Comparison of ENCODE assay signal across 15 cellular contexts in genomic region chr9:5624655-5625054, GRCh38. TPM values are rescaled to one million over a fixed set of nuclear protein-coding genes. Genes with fewer than 3 reads are reported as not detected.
DNase-seq lines count a peak whose midpoint lies in the region; ATAC-seq and TF ChIP-seq lines count a peak whose summit lies in the region.
"Had no signal": no experiment of that assay in that cellular context is flagged by ENCODE, and none has a peak within 500 bp of the region (broad histone marks: within the 10 kb centered on the region; RNA-seq: fewer than 3 reads in every experiment).

No MANE protein-coding gene starts in this region.

- intact Hi-C loops in Right ventricle myocardium inferior (cut with DNase I), result no loop called here

- peaks cover 0 to 10% (median 0%) of the 10 kb centered on the region in 11 experiments; a peak in 3 of 22 replicates for H3K9me3 ChIP-seq in BLaER1 treated with 17β-estradiol and CSF1 and Interleukin-3, amounts not matched to agents 10 nM and 100 nM (replicated peaks in 1 of 11)
- H3K9me3 ChIP-seq in SU-DHL-6 (ENCODE audit: insufficient read depth, low read length), result no peaks in the 10 kb centered on the region
- H3K9me3 ChIP-seq: mucosa of descending colon, pancreas, vagina had no signal

- peaks cover 35 to 73% (median 43%) of the 10 kb centered on the region in 10 experiments for H3K4me1 ChIP-seq in BLaER1 treated with 17β-estradiol and CSF1 and Interleukin-3, amounts not matched to agents 10 nM and 100 nM

- H3K9ac ChIP-seq in BLaER1 treated with 17β-estradiol and CSF1 and Interleukin-3, amounts not matched to agents 10 nM and 100 nM, result peak overlapping the region in 6 of 11 experiments; percentile 4 to 44 (median 28); a peak in 7 of 22 replicates
- no peak overlapping the region for H3K9ac ChIP-seq in SU-DHL-6 (ENCODE audit: low read length)

- H3K4me3 Mint-ChIP-seq in memory B cell, result peak overlapping the region; percentile 27
- H3K4me3 Mint-ChIP-seq: endodermal cell had no signal

- H3K27me3 Mint-ChIP-seq in memory B cell, result no peaks in the 10 kb centered on the region

- DNase-seq in GM12865 (ENCODE audit: low read depth), result peak; percentile 61
- no peak for DNase-seq in memory B cell (ENCODE audit: low spot score in 2 of 2)
- DNase-seq in Right ventricle myocardium inferior (ENCODE audit: missing footprints), result no peak
- no peak for DNase-seq in NCI-H2029 (lab: John Stamatoyannopoulos, UW)
- DNase-seq: DMS 273 treated with DMSO at 0.1 percent for 48 hours, endodermal cell, left colon, mucosa of descending colon, pancreas, small intestine had no signal

- H3K27ac ChIP-seq in BLaER1 treated with 17β-estradiol and CSF1 and Interleukin-3, amounts not matched to agents 10 nM and 100 nM, result peak overlapping the region in 10 of 11 experiments; percentile 67 to 100 (median 100); a peak in 20 of 22 replicates
- H3K27ac ChIP-seq in SU-DHL-6 (ENCODE audit: low read depth, low read length), result peak overlapping the region; percentile 98; the same call in 1 of the 2 replicates
- H3K27ac ChIP-seq: pancreas, vagina had no signal

- H3K79me2 ChIP-seq in SU-DHL-6 (ENCODE audit: insufficient read depth, low read length), result peaks cover 72% of the 10 kb centered on the region

- H3K27ac Mint-ChIP-seq in memory B cell, result peak overlapping the region; percentile 90
- H3K27ac Mint-ChIP-seq: endodermal cell had no signal

- no peaks in the 10 kb centered on the region for H3K27me3 ChIP-seq in BLaER1 treated with 17β-estradiol and CSF1 and Interleukin-3, amounts not matched to agents 10 nM and 100 nM
- no peaks in the 10 kb centered on the region for H3K27me3 ChIP-seq in SU-DHL-6 (ENCODE audit: low read length)
- H3K27me3 ChIP-seq: pancreas, vagina had no signal

- peaks cover 11 to 37% (median 30%) of the 10 kb centered on the region in 11 experiments; a peak in 21 of 22 replicates for H3K36me3 ChIP-seq in BLaER1 treated with 17β-estradiol and CSF1 and Interleukin-3, amounts not matched to agents 10 nM and 100 nM
- H3K36me3 ChIP-seq in SU-DHL-6 (ENCODE audit: low read length), result no peaks in the 10 kb centered on the region
- H3K36me3 ChIP-seq: pancreas, vagina had no signal

- TF ChIP-seq CTCF in GM12865 (IDR thresholded peaks at IDR 0.05; ENCODE audit: insufficient read depth, low read depth, low read length, missing control alignments), result no peak
- no peak for TF ChIP-seq CTCF in SU-DHL-6 (IDR thresholded peaks at IDR 0.05; ENCODE audit: insufficient read depth, low read length, poor library complexity, severe bottlenecking)

- no peaks in the 10 kb centered on the region for H3K9me3 Mint-ChIP-seq in memory B cell
- H3K9me3 Mint-ChIP-seq: endodermal cell had no signal

- no peak overlapping the region for H3K4me3 ChIP-seq in BLaER1 treated with 17β-estradiol and CSF1 and Interleukin-3, amounts not matched to agents 10 nM and 100 nM
- H3K4me3 ChIP-seq in GM12865 (ENCODE audit: low read depth, low read length) (no peak overlapping the region), SU-DHL-6 (ENCODE audit: insufficient read depth, low read length, poor library complexity, severe bottlenecking) (no peak overlapping the region)
- H3K4me3 ChIP-seq: mucosa of descending colon, pancreas, vagina had no signal

- peaks cover 3 to 13% (median 6%) of the 10 kb centered on the region in 11 experiments; a peak in 14 of 22 replicates for H4K20me1 ChIP-seq in BLaER1 treated with 17β-estradiol and CSF1 and Interleukin-3, amounts not matched to agents 10 nM and 100 nM
- H4K20me1 ChIP-seq in SU-DHL-6 (ENCODE audit: low read depth, low read length), result no peaks in the 10 kb centered on the region

- peak overlapping the region in 10 of 11 experiments; percentile 55 to 95 (median 88); a peak in 16 of 22 replicates for H3K4me2 ChIP-seq in BLaER1 treated with 17β-estradiol and CSF1 and Interleukin-3, amounts not matched to agents 10 nM and 100 nM
- H3K4me2 ChIP-seq in SU-DHL-6 (ENCODE audit: low read depth, low read length, poor library complexity, severe bottlenecking), result no peak overlapping the region

- H2AFZ ChIP-seq in SU-DHL-6 (ENCODE audit: low read depth, low read length, severe bottlenecking), result no peak overlapping the region

- no peak for ATAC-seq in memory B cell (ENCODE audit: low read depth)
- no peak for ATAC-seq in GM21717 (IDR thresholded peaks at IDR 0.05; ENCODE audit: unreplicated experiment)
- no peak for ATAC-seq in Right ventricle myocardium inferior
- ATAC-seq in GM19023 (IDR thresholded peaks at IDR 0.05; ENCODE audit: unreplicated experiment), result no peak
- ATAC-seq: left colon, mucosa of descending colon, pancreas had no signal

- H3K4me1 Mint-ChIP-seq in memory B cell, result peaks cover 21% of the 10 kb centered on the region

- peaks cover 3% of the 10 kb centered on the region for H3K36me3 Mint-ChIP-seq in memory B cell

- H3F3A ChIP-seq in SU-DHL-6 (ENCODE audit: insufficient read depth), result peaks cover 24% of the 10 kb centered on the region

- no peaks in the 10 kb centered on the region for H3K9me2 ChIP-seq in SU-DHL-6 (replicated peaks; ENCODE audit: insufficient read depth, low read length)

RNA-seq across cellular contexts. Expression of gene RIC1, which starts 4.3 kb away (rescaled TPM):
- total RNA-seq in Right ventricle myocardium inferior, result 6.9 TPM
